In the genomic region with DNA sequence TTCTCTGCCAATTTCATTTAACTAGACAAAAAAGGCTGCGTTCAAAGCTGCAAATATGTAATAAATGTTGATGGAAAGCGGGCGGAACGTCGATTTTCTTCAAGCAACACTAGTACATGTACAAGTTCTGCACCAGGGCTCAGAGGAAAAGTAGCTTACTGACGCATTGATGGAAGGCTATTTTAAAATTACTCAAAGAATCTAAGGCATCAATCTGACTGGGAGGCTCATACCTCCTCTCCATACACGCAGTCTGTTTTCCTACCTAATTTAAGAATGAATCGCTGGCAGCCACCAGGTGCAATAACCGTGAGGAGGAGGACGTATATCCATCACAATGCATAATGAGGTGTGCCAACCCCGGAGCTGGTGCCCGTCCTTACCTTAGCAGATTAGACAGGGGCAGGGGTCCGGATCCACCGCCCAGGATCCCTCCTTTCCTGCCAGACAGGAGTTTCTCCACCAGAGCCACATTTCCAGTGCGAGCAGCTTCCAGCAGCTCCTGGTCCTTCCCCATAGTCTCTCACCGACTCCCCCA, we compare ENCODE assay signal across 8 cellular contexts. TPM values are rescaled to one million over a fixed set of nuclear protein-coding genes. Genes with fewer than 3 reads are reported as not detected.
DNase-seq lines count a peak whose midpoint lies in the region; ATAC-seq and TF ChIP-seq lines count a peak whose summit lies in the region.

No MANE protein-coding gene starts in this region.

- no peak for TF ChIP-seq POLR2A in sigmoid colon (IDR thresholded peaks at IDR 0.05)

- POLR2A ChIA-PET in SK-N-SH (lab: Yijun Ruan, JAX) = no interaction called here

- TF ChIP-seq CTCF in SK-N-SH (IDR thresholded peaks at IDR 0.05) (no peak), heart right ventricle (IDR thresholded peaks at IDR 0.05) (no peak), sigmoid colon (IDR thresholded peaks at IDR 0.05) (no peak)

- H3K4me3 ChIP-seq in SK-N-SH (ENCODE audit: low read depth in 2 of 2, low read length in 1 of 2) = peak overlapping the region; percentile 64 to 83
- H3K4me3 ChIP-seq in heart right ventricle = peak overlapping the region in 9 of 10 donors; percentile 35 to 63 (median 55)
- H3K4me3 ChIP-seq in sigmoid colon = peak overlapping the region; percentile 71 to 82 (median 80)

- CTCF ChIA-PET in SK-N-SH (lab: Yijun Ruan, JAX) = interaction anchor here (0.8 kb wide), 2 partner anchors 35 to 251 kb away, joined by 3 read pairs; no protein-coding TSS in a partner anchor

- no peaks in the 10 kb centered on the region for H3K79me2 ChIP-seq in SK-N-SH (ENCODE audit: insufficient read depth)

- H3K9ac ChIP-seq in SK-N-SH = no peak overlapping the region

- H3K27ac ChIP-seq in SK-N-SH (ENCODE audit: low read depth in 2 of 2, low read length in 1 of 2) (no peak overlapping the region), heart right ventricle (peak overlapping the region in 2 of 10 donors; percentile 39 to 47), sigmoid colon (peak overlapping the region; percentile 80 to 88 (median 84))

- H3K4me1 ChIP-seq in SK-N-SH (ENCODE audit: control insufficient read depth in 1 of 2, insufficient read depth in 2 of 2, low read depth in 1 of 2, low read length in 1 of 2) = peaks cover 7 to 13% of the 10 kb centered on the region in 2 experiments; a peak in 2 of 4 replicates
- H3K4me1 ChIP-seq in heart right ventricle = peaks cover 0 to 10% (median 0%) of the 10 kb centered on the region in 9 donors
- peaks cover 0 to 30% (median 20%) of the 10 kb centered on the region in 4 donors for H3K4me1 ChIP-seq in sigmoid colon

- intact Hi-C loops in heart right ventricle (cut with DNase I) (no loop called here), sigmoid colon (cut with DNase I) (loop anchor here (1.0 to 2.0 kb wide), 2 partner anchors 73 to 173 kb away; no protein-coding TSS in a partner anchor)

- ATAC-seq in heart right ventricle (peak in 3 of 8 donors; percentile 26 to 33 (median 32)), HG02840 (IDR thresholded peaks at IDR 0.05; ENCODE audit: low FRiP score, unreplicated experiment) (no peak)

- H2AFZ ChIP-seq in SK-N-SH (ENCODE audit: low read depth) = 0 out of 2 replicates have a peak overlapping the region, but pooled peaks have one; percentile 96

- TF ChIP-seq EP300 in SK-N-SH (IDR thresholded peaks at IDR 0.05; ENCODE audit: borderline replicate concordance in 1 of 2, low read depth in 1 of 2, low read length in 1 of 2) = no peak
- TF ChIP-seq EP300 in sigmoid colon (IDR thresholded peaks at IDR 0.05) = no peak

- peak overlapping the region; percentile 85 for H3K4me2 ChIP-seq in SK-N-SH

- no peaks in the 10 kb centered on the region for H3K9me2 ChIP-seq in SK-N-SH

- H3K36me3 ChIP-seq in SK-N-SH (replicated peaks in 1 of 2; ENCODE audit: control insufficient read depth in 1 of 2, insufficient read depth in 2 of 2, low read length in 1 of 2) (no peaks in the 10 kb centered on the region), heart right ventricle (no peaks in the 10 kb centered on the region), sigmoid colon (no peaks in the 10 kb centered on the region)

- DNase-seq in NCI-H1092 treated with DMSO at 0.1 percent for 48 hours (lab: John Stamatoyannopoulos, UW) (peak; percentile 64), NCI-H1092 (lab: John Stamatoyannopoulos, UW) (no peak), SK-N-SH (peak; percentile 52), heart right ventricle (no peak), sigmoid colon (no peak), AG20443 (ENCODE audit: low spot score) (no peak), SW 1271 (lab: John Stamatoyannopoulos, UW) (no peak)

- TF ChIP-seq RAD21 in SK-N-SH (IDR thresholded peaks at IDR 0.05; ENCODE audit: low read length) = no peak

- H3F3A ChIP-seq in SK-N-SH (replicated peaks; ENCODE audit: insufficient read depth) = no peaks in the 10 kb centered on the region

- no peaks in the 10 kb centered on the region for H3K27me3 ChIP-seq in SK-N-SH (ENCODE audit: insufficient read depth)
- peaks cover 0 to 52% (median 9%) of the 10 kb centered on the region in 7 donors for H3K27me3 ChIP-seq in heart right ventricle
- H3K27me3 ChIP-seq in sigmoid colon = no peaks in the 10 kb centered on the region

- 56% methylated on average over 16 of the region's 16 CpGs for WGBS in SK-N-SH (ENCODE audit: low lambda C conversion rate)
- 14 to 20% methylated on average over 16 of the region's 16 CpGs for WGBS in heart right ventricle, 2 donors
- whole genome bisulfite sequencing in sigmoid colon, 2 donors = 7 to 25% methylated on average over 16 of the region's 16 CpGs

- H3K9me3 ChIP-seq in SK-N-SH (no peaks in the 10 kb centered on the region), heart right ventricle (no peaks in the 10 kb centered on the region), sigmoid colon (no peaks in the 10 kb centered on the region)

- H4K20me1 ChIP-seq in SK-N-SH (ENCODE audit: insufficient read depth) = no peaks in the 10 kb centered on the region

TF ChIP-seq in SK-N-SH, 30 proteins besides CTCF, POLR2A, EP300 and RAD21:
- TF ChIP-seq FOXJ3 (CRISPR knock-in tag; IDR thresholded peaks at IDR 0.05) = no peak
- no peak for TF ChIP-seq JUND (IDR thresholded peaks at IDR 0.05)
- TF ChIP-seq MEF2A (IDR thresholded peaks at IDR 0.05; ENCODE audit: borderline replicate concordance, low read depth) = no peak
- TF ChIP-seq FOXM1 (IDR thresholded peaks at IDR 0.05; ENCODE audit: low read depth) = no peak
- TF ChIP-seq POLR2AphosphoS5 (IDR thresholded peaks at IDR 0.05; ENCODE audit: low read depth, low read length) = no peak
- TF ChIP-seq, protein P1, sequence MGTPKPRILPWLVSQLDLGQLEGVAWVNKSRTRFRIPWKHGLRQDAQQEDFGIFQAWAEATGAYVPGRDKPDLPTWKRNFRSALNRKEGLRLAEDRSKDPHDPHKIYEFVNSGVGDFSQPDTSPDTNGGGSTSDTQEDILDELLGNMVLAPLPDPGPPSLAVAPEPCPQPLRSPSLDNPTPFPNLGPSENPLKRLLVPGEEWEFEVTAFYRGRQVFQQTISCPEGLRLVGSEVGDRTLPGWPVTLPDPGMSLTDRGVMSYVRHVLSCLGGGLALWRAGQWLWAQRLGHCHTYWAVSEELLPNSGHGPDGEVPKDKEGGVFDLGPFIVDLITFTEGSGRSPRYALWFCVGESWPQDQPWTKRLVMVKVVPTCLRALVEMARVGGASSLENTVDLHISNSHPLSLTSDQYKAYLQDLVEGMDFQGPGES (IDR thresholded peaks at IDR 0.05; ENCODE audit: low read depth, low read length) = no peak
- no peak for TF ChIP-seq RFX5 (IDR thresholded peaks at IDR 0.05; ENCODE audit: low read length)
- TF ChIP-seq GABPA (IDR thresholded peaks at IDR 0.05; ENCODE audit: low read depth) = no peak
- no peak for TF ChIP-seq TAF1 (IDR thresholded peaks at IDR 0.05; ENCODE audit: borderline replicate concordance, low read depth, low read length)
- TF ChIP-seq RCOR1 (IDR thresholded peaks at IDR 0.05; ENCODE audit: low read length) = no peak
- TF ChIP-seq TEAD4 (IDR thresholded peaks at IDR 0.05; ENCODE audit: borderline replicate concordance, insufficient read depth) = no peak
- TF ChIP-seq YY1 (IDR thresholded peaks at IDR 0.05; ENCODE audit: low read depth) = no peak
- TF ChIP-seq RXRA (IDR thresholded peaks at IDR 0.05; ENCODE audit: borderline replicate concordance, low read depth) = no peak
- no peak for TF ChIP-seq TCF12 (IDR thresholded peaks at IDR 0.05)
- no peak for TF ChIP-seq CHD2 (IDR thresholded peaks at IDR 0.05; ENCODE audit: low read length, partially characterized antibody)
- no peak for TF ChIP-seq MXI1 (IDR thresholded peaks at IDR 0.05; ENCODE audit: low read depth, low read length)
- TF ChIP-seq SMC3 (IDR thresholded peaks at IDR 0.05; ENCODE audit: low read depth, low read length) = no peak
- TF ChIP-seq, protein P2, sequence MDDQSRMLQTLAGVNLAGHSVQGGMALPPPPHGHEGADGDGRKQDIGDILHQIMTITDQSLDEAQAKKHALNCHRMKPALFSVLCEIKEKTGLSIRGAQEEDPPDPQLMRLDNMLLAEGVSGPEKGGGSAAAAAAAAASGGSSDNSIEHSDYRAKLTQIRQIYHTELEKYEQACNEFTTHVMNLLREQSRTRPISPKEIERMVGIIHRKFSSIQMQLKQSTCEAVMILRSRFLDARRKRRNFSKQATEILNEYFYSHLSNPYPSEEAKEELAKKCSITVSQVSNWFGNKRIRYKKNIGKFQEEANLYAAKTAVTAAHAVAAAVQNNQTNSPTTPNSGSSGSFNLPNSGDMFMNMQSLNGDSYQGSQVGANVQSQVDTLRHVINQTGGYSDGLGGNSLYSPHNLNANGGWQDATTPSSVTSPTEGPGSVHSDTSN (IDR thresholded peaks at IDR 0.05) = no peak
- TF ChIP-seq ELF1 (IDR thresholded peaks at IDR 0.05) = no peak

RNA-seq across cellular contexts. Expression of a gene that starts 0.9 kb away (rescaled TPM):
- polyA plus RNA-seq in SK-N-SH (2012; rRNA removed) (1.8 and 2.3 TPM in 2 replicates), heart right ventricle (1 to 10 TPM in 1 of 2 donors, under 1 TPM in 1; 0.58 to 1.1 TPM), sigmoid colon (1 to 10 TPM in 2 of 3 donors, not detected in 1; 1.0 to 1.2 TPM)
- polyA plus RNA-seq in SK-N-SH (2012; cell fraction: cytosol; rRNA removed) = 1.8 and 1.9 TPM in 2 replicates
- polyA plus RNA-seq in SK-N-SH (2012; cell fraction: nucleus; rRNA removed) = 2.0 and 3.9 TPM in 2 replicates
- total RNA-seq in heart right ventricle (1 to 10 TPM in 9 of 10 donors, under 1 TPM in 1; 0.90 to 4.8 (median 1.9) TPM), sigmoid colon (10 to 100 TPM; 27.7 to 57.3 (median 37.1) TPM)

Comparison
In these comparisons a context has a peak if more than half of its experiments do, and no peak if none do; other contexts are left out.
1. DNase-seq: peak in NCI-H1092 treated with DMSO at 0.1 percent for 48 hours (single experiment) and SK-N-SH (single experiment); none in NCI-H1092 (single experiment), heart right ventricle (0 of 2), sigmoid colon (single experiment), AG20443 (single experiment) and SW 1271 (0 of 2).
2. H3K27ac ChIP-seq: peak in sigmoid colon (4 of 4); none in SK-N-SH (0 of 2).
3. Peak in every context shown above with its lines, with median percentiles within 50 percentile points of each other: H3K4me3 ChIP-seq.